18 cellular contexts compared by ENCODE assay signal in the genomic region with DNA sequence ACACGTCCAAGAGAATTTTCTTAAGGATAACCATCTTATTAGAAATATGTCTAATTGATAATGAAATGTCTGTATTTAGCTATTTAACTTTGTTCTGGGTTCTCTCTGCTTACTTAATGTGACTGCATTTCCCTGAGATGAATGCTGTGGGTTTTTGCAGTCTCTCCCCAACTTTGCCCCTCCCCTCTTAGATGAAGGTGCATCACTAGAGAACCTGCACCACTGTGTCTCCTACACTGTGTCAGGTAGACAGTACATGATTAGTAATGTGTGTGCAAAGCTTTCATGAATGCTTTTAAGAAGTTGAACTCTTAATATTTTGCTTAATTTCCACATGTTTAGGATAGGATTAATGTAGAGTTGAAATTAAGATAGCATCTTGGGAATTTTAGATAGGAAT. TPM values are rescaled to one million over a fixed set of nuclear protein-coding genes. Genes with fewer than 3 reads are reported as not detected.
A peak's percentile ranks its signal among the peaks of the same experiment; 100 is the strongest.
DNase-seq lines count a peak whose midpoint lies in the region; ATAC-seq and TF ChIP-seq lines count a peak whose summit lies in the region.
"Had no signal": no experiment of that assay in that cellular context is flagged by ENCODE, and none has a peak within 500 bp of the region (broad histone marks: within the 10 kb centered on the region; RNA-seq: fewer than 3 reads in every experiment).

No MANE protein-coding gene starts in this region.

- no peaks in the 10 kb centered on the region for H3K27me3 Mint-ChIP-seq in CD4-positive, CD25-positive, alpha-beta regulatory T cell
- no peaks in the 10 kb centered on the region; the same call in 1 of the 2 replicates for H3K27me3 Mint-ChIP-seq in HFFc6 (ENCODE audit: insufficient read depth)

- H3K4me3 Mint-ChIP-seq in CD4-positive, CD25-positive, alpha-beta regulatory T cell: peak overlapping the region in 1 of 4 donors; percentile 26
- no peak overlapping the region for H3K4me3 Mint-ChIP-seq in HFFc6

- peaks cover 18 to 73% (median 47%) of the 10 kb centered on the region in 4 donors for H3K4me1 Mint-ChIP-seq in CD4-positive, CD25-positive, alpha-beta regulatory T cell
- H3K4me1 Mint-ChIP-seq in HFFc6 (ENCODE audit: low read depth): peaks cover 43% of the 10 kb centered on the region

- no peak overlapping the region for H3K9ac ChIP-seq in endocrine pancreas (ENCODE audit: control insufficient read depth, insufficient read depth, low read length)
- H3K9ac ChIP-seq: BLaER1 treated with 17β-estradiol and CSF1 and Interleukin-3, amounts not matched to agents 10 nM and 100 nM had no signal

- intact Hi-C loops in psoas muscle (cut with DNase I): no loop called here

- H3K9me3 Mint-ChIP-seq in CD4-positive, CD25-positive, alpha-beta regulatory T cell: no peaks in the 10 kb centered on the region
- no peaks in the 10 kb centered on the region for H3K9me3 Mint-ChIP-seq in HFFc6

- DNase-seq in CD4-positive, CD25-positive, alpha-beta regulatory T cell: no peak
- no peak for DNase-seq in HFFc6
- no peak for DNase-seq in psoas muscle
- no peak for DNase-seq in DMS 273 (lab: John Stamatoyannopoulos, UW; ENCODE audit: unreplicated experiment)
- no peak for DNase-seq in iPS-NIHi11 (ENCODE audit: low spot score)
- DNase-seq in NCI-H1105 treated with DMSO at 0.1 percent for 48 hours (lab: John Stamatoyannopoulos, UW): no peak
- no peak for DNase-seq in NCI-H510A (lab: John Stamatoyannopoulos, UW)
- DNase-seq: AML-193, Calu3, DMS153, DND-41, KBM-7, NCI-H2029 treated with DMSO at 0.1 percent for 48 hours, SHP77 had no signal

- WGBS in psoas muscle, 3 donors: 24 to 45% (median 43%) methylated on average over 1 of the region's 1 CpG

- peaks cover 40% of the 10 kb centered on the region for H3K36me3 Mint-ChIP-seq in CD4-positive, CD25-positive, alpha-beta regulatory T cell
- H3K36me3 Mint-ChIP-seq in HFFc6 (ENCODE audit: low read depth): peaks cover 16% of the 10 kb centered on the region

- no peaks in the 10 kb centered on the region for H3K27me3 ChIP-seq in CD4-positive, CD25-positive, alpha-beta regulatory T cell (ENCODE audit: control insufficient read depth, insufficient read depth, low read length)
- H3K27me3 ChIP-seq in endocrine pancreas (ENCODE audit: control insufficient read depth, insufficient read depth, low read length) (no peaks in the 10 kb centered on the region), psoas muscle (ENCODE audit: insufficient read depth in 3 of 3, low read length in 2 of 3) (no peaks in the 10 kb centered on the region)
- H3K27me3 ChIP-seq: BLaER1 treated with 17β-estradiol and CSF1 and Interleukin-3, amounts not matched to agents 10 nM and 100 nM had no signal

- peak overlapping the region in 2 of 3 donors; percentile 44 to 58 for H3K27ac Mint-ChIP-seq in CD4-positive, CD25-positive, alpha-beta regulatory T cell
- peak overlapping the region; percentile 85; the same call in 1 of the 2 replicates for H3K27ac Mint-ChIP-seq in HFFc6

- no peak overlapping the region for H3K27ac ChIP-seq in CD4-positive, CD25-positive, alpha-beta regulatory T cell (ENCODE audit: insufficient read depth, low read length, poor library complexity, severe bottlenecking)
- H3K27ac ChIP-seq in psoas muscle: peak overlapping the region; percentile 69
- H3K27ac ChIP-seq: BLaER1 treated with 17β-estradiol and CSF1 and Interleukin-3, amounts not matched to agents 10 nM and 100 nM; RWPE1 had no signal

- TF ChIP-seq CTCF in HFFc6 (IDR thresholded peaks at IDR 0.05) (no peak), psoas muscle (IDR thresholded peaks at IDR 0.05) (no peak)

- H3K9me3 ChIP-seq in CD4-positive, CD25-positive, alpha-beta regulatory T cell (ENCODE audit: control insufficient read depth in 2 of 2, low read length in 2 of 2): no peaks in the 10 kb centered on the region
- H3K9me3 ChIP-seq in endocrine pancreas (ENCODE audit: control insufficient read depth, low read length): no peaks in the 10 kb centered on the region
- no peaks in the 10 kb centered on the region for H3K9me3 ChIP-seq in psoas muscle

- no peak for ATAC-seq in CD4-positive, CD25-positive, alpha-beta regulatory T cell (ENCODE audit: low read depth in 2 of 2)
- ATAC-seq in psoas muscle: peak in 1 of 4 donors; percentile 37
- ATAC-seq: Panc1 had no signal

- H3K4me3 ChIP-seq in CD4-positive, CD25-positive, alpha-beta regulatory T cell (ENCODE audit: low read depth, low read length): no peak overlapping the region
- H3K4me3 ChIP-seq in endocrine pancreas (ENCODE audit: control insufficient read depth, insufficient read depth, low read length) (peak overlapping the region; percentile 57), psoas muscle (no peak overlapping the region)
- H3K4me3 ChIP-seq: BLaER1 treated with 17β-estradiol and CSF1 and Interleukin-3, amounts not matched to agents 10 nM and 100 nM had no signal

- peaks cover 17% of the 10 kb centered on the region for H3K4me1 ChIP-seq in CD4-positive, CD25-positive, alpha-beta regulatory T cell (ENCODE audit: control insufficient read depth, insufficient read depth, low read length, poor library complexity, severe bottlenecking)
- H3K4me1 ChIP-seq in endocrine pancreas (ENCODE audit: control insufficient read depth, insufficient read depth, low read length): peaks cover 24% of the 10 kb centered on the region
- H3K4me1 ChIP-seq in psoas muscle: peaks cover 35% of the 10 kb centered on the region

- peaks cover 2% of the 10 kb centered on the region for H3K36me3 ChIP-seq in CD4-positive, CD25-positive, alpha-beta regulatory T cell (ENCODE audit: control insufficient read depth, insufficient read depth, low read length)
- H3K36me3 ChIP-seq in endocrine pancreas (ENCODE audit: control insufficient read depth, insufficient read depth, low read length) (no peaks in the 10 kb centered on the region), psoas muscle (ENCODE audit: insufficient read depth in 1 of 2, low read depth in 1 of 2) (peaks cover 2 to 4% of the 10 kb centered on the region in 2 donors)

RNA-seq across cellular contexts. Expression of a gene that starts 51.7 kb away (rescaled TPM):
- total RNA-seq in CD4-positive, CD25-positive, alpha-beta regulatory T cell: 23.6 TPM
- 10 to 100 TPM; 45.4 to 69.0 (median 56.8) TPM for polyA plus RNA-seq in CD4-positive, CD25-positive, alpha-beta regulatory T cell
- 10 to 100 TPM; 33.5 to 46.7 (median 41.8) TPM for total RNA-seq in HFFc6 (2021; fragmentation: NEBNext Ultra II Directional; extraction: Animal tissue kit (Norgen Biotek cat#: 25700))
- 1 to 10 TPM; 3.5 to 6.7 (median 5.4) TPM for total RNA-seq in psoas muscle
- polyA plus RNA-seq in psoas muscle: 1 to 10 TPM; 4.2 to 7.1 (median 5.6) TPM
